ENCODE assay signal across 17 cellular contexts in genomic region chr5:96243862-96244261, GRCh38.
"Had no signal": no experiment of that assay in that cellular context is flagged by ENCODE, and none has a peak within 500 bp of the region (broad histone marks: within the 10 kb centered on the region; RNA-seq: fewer than 3 reads in every experiment).

No MANE protein-coding gene starts in this region.

- H3K9me3 Mint-ChIP-seq: activated CD4-positive, alpha-beta memory T cell treated with anti-CD3 and anti-CD28 coated beads, Interleukin-2, amount 10 ng/mL, durations not matched to agents 7 days and 5 days; activated naive CD8-positive, alpha-beta T cell treated with anti-CD3 and anti-CD28 coated beads for 36 hours; activated T-helper 17 cell treated with anti-CD3 and anti-CD28 coated beads, Interleukin-2, amount 50 U/mL, for 72 hours; stimulated activated naive B cell treated with anti-CD40 and anti-IgM and Interleukin-4, amounts not matched to agents 10 μg/mL and 1 μg/mL and 100 μg/mL, for 72 hours had no signal

- H3K27me3 ChIP-seq: body of pancreas, esophagus muscularis mucosa, hepatocyte, ovary, upper lobe of right lung had no signal

- H3K4me1 Mint-ChIP-seq: activated B cell treated with CpG ODN at 0.5 μM for 24 hours; activated CD4-positive, alpha-beta memory T cell treated with anti-CD3 and anti-CD28 coated beads, Interleukin-2, amount 10 ng/mL, durations not matched to agents 7 days and 5 days; activated CD8-positive, alpha-beta memory T cell treated with anti-CD3 and anti-CD28 coated beads, Interleukin-2, amount 10 ng/mL, durations not matched to agents 7 days and 5 days; activated naive CD8-positive, alpha-beta T cell treated with anti-CD3 and anti-CD28 coated beads for 36 hours; activated T-helper 17 cell treated with anti-CD3 and anti-CD28 coated beads, Interleukin-2, amount 50 U/mL, for 72 hours; stimulated activated naive B cell treated with anti-CD40 and anti-IgM and Interleukin-4, amounts not matched to agents 10 μg/mL and 1 μg/mL and 100 μg/mL, for 72 hours had no signal

- H3K36me3 ChIP-seq: esophagus muscularis mucosa, ovary, upper lobe of right lung had no signal

- H3K36me3 Mint-ChIP-seq: activated CD8-positive, alpha-beta memory T cell treated with anti-CD3 and anti-CD28 coated beads, Interleukin-2, amount 10 ng/mL, durations not matched to agents 7 days and 5 days; activated naive CD8-positive, alpha-beta T cell treated with anti-CD3 and anti-CD28 coated beads for 36 hours; stimulated activated naive B cell treated with anti-CD40 and anti-IgM and Interleukin-4, amounts not matched to agents 10 μg/mL and 1 μg/mL and 100 μg/mL, for 72 hours had no signal

- H3K27ac Mint-ChIP-seq: activated B cell treated with CpG ODN at 0.5 μM for 24 hours; activated CD4-positive, alpha-beta memory T cell treated with anti-CD3 and anti-CD28 coated beads, Interleukin-2, amount 10 ng/mL, durations not matched to agents 7 days and 5 days; activated CD8-positive, alpha-beta memory T cell treated with anti-CD3 and anti-CD28 coated beads, Interleukin-2, amount 10 ng/mL, durations not matched to agents 7 days and 5 days; activated naive CD8-positive, alpha-beta T cell treated with anti-CD3 and anti-CD28 coated beads for 36 hours; activated T-helper 17 cell treated with anti-CD3 and anti-CD28 coated beads, Interleukin-2, amount 50 U/mL, for 72 hours; stimulated activated naive B cell treated with anti-CD40 and anti-IgM and Interleukin-4, amounts not matched to agents 10 μg/mL and 1 μg/mL and 100 μg/mL, for 72 hours had no signal

- DNase-seq: activated B cell treated with CpG ODN at 0.5 μM for 24 hours; activated CD4-positive, alpha-beta memory T cell treated with anti-CD3 and anti-CD28 coated beads, Interleukin-2, amount 10 ng/mL, durations not matched to agents 7 days and 5 days; activated CD4-positive, alpha-beta T cell treated with anti-CD3 and anti-CD28 coated beads for 4 hours; activated CD8-positive, alpha-beta memory T cell treated with anti-CD3 and anti-CD28 coated beads, Interleukin-2, amount 10 ng/mL, durations not matched to agents 7 days and 5 days; activated naive CD4-positive, alpha-beta T cell; activated naive CD8-positive, alpha-beta T cell treated with anti-CD3 and anti-CD28 coated beads for 36 hours; body of pancreas; dermis blood vessel endothelial cell; effector memory CD4-positive, alpha-beta T cell; ovary; stimulated activated naive B cell treated with anti-CD40 and anti-IgM and Interleukin-4, amounts not matched to agents 10 μg/mL and 1 μg/mL and 100 μg/mL, for 72 hours; upper lobe of right lung had no signal

- ATAC-seq: activated CD8-positive, alpha-beta memory T cell treated with anti-CD3 and anti-CD28 coated beads, Interleukin-2, amount 10 ng/mL, durations not matched to agents 7 days and 5 days; activated T-helper 17 cell treated with anti-CD3 and anti-CD28 coated beads, Interleukin-2, amount 50 U/mL, for 72 hours; body of pancreas; sciatic nerve; stimulated activated naive B cell treated with anti-CD40 and anti-IgM and Interleukin-4, amounts not matched to agents 10 μg/mL and 1 μg/mL and 100 μg/mL, for 72 hours; upper lobe of right lung had no signal

- H3K4me3 ChIP-seq: body of pancreas, esophagus muscularis mucosa, hepatocyte, lung, ovary, upper lobe of right lung had no signal

- H3K4me3 Mint-ChIP-seq: activated B cell treated with CpG ODN at 0.5 μM for 24 hours; activated CD4-positive, alpha-beta memory T cell treated with anti-CD3 and anti-CD28 coated beads, Interleukin-2, amount 10 ng/mL, durations not matched to agents 7 days and 5 days; activated CD8-positive, alpha-beta memory T cell treated with anti-CD3 and anti-CD28 coated beads, Interleukin-2, amount 10 ng/mL, durations not matched to agents 7 days and 5 days; activated naive CD8-positive, alpha-beta T cell treated with anti-CD3 and anti-CD28 coated beads for 36 hours; activated T-helper 17 cell treated with anti-CD3 and anti-CD28 coated beads, Interleukin-2, amount 50 U/mL, for 72 hours; stimulated activated naive B cell treated with anti-CD40 and anti-IgM and Interleukin-4, amounts not matched to agents 10 μg/mL and 1 μg/mL and 100 μg/mL, for 72 hours had no signal

- H3K9me3 ChIP-seq: body of pancreas, esophagus muscularis mucosa, ovary, upper lobe of right lung had no signal
